ENCODE assay signal across 9 cellular contexts in genomic region chr17:39340731-39341130, GRCh38.
"Had no signal": no experiment of that assay in that cellular context is flagged by ENCODE, and none has a peak within 500 bp of the region (broad histone marks: within the 10 kb centered on the region; RNA-seq: fewer than 3 reads in every experiment).

No MANE protein-coding gene starts in this region.

- H3K9me3 Mint-ChIP-seq: HFFc6 had no signal

- ATAC-seq: HCT116 had no signal

- DNase-seq: GM23248, GOT3, H7, HFFc6, IMR-90, KBM-7 had no signal

- H3K4me3 ChIP-seq: GM23248, HAP-1 had no signal

- H3K27ac Mint-ChIP-seq: HFFc6 had no signal

- H3K9me3 ChIP-seq: HAP-1 had no signal

- H3K4me3 Mint-ChIP-seq: HFFc6 had no signal

- H3K27ac ChIP-seq: GM23248, HL-60 had no signal

- H3K36me3 ChIP-seq: HAP-1 had no signal

- H2AFZ ChIP-seq: GM23248 had no signal

- H3K9ac ChIP-seq: GM23248 had no signal
